Comparison of ENCODE assay signal across 1 cellular context in the genomic region with DNA sequence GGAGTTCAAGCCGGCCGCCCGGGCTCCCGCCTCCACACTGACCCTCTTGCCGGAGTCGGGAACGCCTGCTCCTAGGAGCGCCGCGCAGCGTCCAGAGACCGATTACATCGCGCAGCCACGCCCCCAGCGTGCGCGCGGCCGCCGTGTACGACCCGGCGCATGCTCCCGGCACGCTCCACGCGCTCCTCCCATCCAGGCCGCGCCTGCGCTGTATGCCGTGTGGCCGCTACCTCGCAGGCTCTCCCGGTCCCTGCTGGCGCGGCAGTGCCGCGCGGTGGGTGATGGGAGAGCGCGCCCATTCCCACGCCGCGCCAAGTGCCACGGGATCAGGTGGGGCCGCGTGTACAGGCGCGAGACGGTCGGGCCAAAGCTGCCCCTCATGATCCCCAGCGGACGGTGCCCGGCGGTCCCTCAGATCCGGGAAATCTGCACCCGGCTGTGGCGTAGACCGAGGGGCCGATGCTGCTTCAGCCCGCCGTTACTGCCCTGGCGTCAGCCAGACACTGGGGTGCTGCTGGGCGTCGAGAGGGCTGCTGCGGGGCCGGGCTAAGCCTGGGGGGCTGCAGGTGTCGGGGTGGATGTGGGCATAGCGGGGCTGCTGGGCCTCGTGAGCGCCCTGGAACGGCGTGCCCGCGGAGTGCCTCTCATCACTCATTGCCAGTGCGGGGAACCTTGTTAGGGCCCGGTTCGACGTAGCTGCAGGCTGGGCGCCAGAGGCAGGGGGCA.
TF ChIP-seq lines count a peak whose summit lies in the region.

A gene with protein sequence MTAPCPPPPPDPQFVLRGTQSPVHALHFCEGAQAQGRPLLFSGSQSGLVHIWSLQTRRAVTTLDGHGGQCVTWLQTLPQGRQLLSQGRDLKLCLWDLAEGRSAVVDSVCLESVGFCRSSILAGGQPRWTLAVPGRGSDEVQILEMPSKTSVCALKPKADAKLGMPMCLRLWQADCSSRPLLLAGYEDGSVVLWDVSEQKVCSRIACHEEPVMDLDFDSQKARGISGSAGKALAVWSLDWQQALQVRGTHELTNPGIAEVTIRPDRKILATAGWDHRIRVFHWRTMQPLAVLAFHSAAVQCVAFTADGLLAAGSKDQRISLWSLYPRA (minus strand): TSS at position 97 of the 726 bp plus-strand sequence. CDS start 33,519 bp downstream, outside the sequence.
A gene with protein sequence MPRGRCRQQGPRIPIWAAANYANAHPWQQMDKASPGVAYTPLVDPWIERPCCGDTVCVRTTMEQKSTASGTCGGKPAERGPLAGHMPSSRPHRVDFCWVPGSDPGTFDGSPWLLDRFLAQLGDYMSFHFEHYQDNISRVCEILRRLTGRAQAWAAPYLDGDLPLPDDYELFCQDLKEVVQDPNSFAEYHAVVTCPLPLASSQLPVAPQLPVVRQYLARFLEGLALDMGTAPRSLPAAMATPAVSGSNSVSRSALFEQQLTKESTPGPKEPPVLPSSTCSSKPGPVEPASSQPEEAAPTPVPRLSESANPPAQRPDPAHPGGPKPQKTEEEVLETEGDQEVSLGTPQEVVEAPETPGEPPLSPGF (minus strand): TSS at position 97 of the 726 bp plus-strand sequence. CDS start 2,613 bp downstream, outside the sequence.

TF ChIP-seq in K562, 482 proteins besides CTCF, POLR2A, EP300 and RAD21 (continued from another document and continues in another):
- TF ChIP-seq, protein P1, sequence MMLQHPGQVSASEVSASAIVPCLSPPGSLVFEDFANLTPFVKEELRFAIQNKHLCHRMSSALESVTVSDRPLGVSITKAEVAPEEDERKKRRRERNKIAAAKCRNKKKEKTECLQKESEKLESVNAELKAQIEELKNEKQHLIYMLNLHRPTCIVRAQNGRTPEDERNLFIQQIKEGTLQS (IDR thresholded peaks at IDR 0.05): no peak
- TF ChIP-seq, protein P1 (CRISPR knock-in tag; conservative IDR thresholded peaks at IDR 0.05): peak; percentile 80
- TF ChIP-seq PTRF (tag; IDR thresholded peaks at IDR 0.05): no peak
- TF ChIP-seq POU5F1 (IDR thresholded peaks at IDR 0.05; ENCODE audit: borderline replicate concordance, low read depth, low read length, partially characterized antibody): peak; percentile 97
- TF ChIP-seq ZKSCAN8 (CRISPR knock-in tag; IDR thresholded peaks at IDR 0.05): no peak
- TF ChIP-seq PHF20 (IDR thresholded peaks at IDR 0.05; ENCODE audit: partially characterized antibody): no peak
- TF ChIP-seq KLF13 (tag; IDR thresholded peaks at IDR 0.05; ENCODE audit: borderline replicate concordance, low read depth): peak; percentile 100
- TF ChIP-seq RBM15 (IDR thresholded peaks at IDR 0.05; ENCODE audit: insufficient read depth, low read length): no peak
- peak; percentile 82 for TF ChIP-seq JUND (IDR thresholded peaks at IDR 0.05; ENCODE audit: borderline replicate concordance, low read depth, low read length)
- TF ChIP-seq JUND (tag; IDR thresholded peaks at IDR 0.05; ENCODE audit: borderline replicate concordance, low read depth, low read length): no peak
- no peak for TF ChIP-seq KDM1A (IDR thresholded peaks at IDR 0.05)
- no peak for TF ChIP-seq ZNF77 (CRISPR knock-in tag; IDR thresholded peaks at IDR 0.05)
- TF ChIP-seq, protein P2, sequence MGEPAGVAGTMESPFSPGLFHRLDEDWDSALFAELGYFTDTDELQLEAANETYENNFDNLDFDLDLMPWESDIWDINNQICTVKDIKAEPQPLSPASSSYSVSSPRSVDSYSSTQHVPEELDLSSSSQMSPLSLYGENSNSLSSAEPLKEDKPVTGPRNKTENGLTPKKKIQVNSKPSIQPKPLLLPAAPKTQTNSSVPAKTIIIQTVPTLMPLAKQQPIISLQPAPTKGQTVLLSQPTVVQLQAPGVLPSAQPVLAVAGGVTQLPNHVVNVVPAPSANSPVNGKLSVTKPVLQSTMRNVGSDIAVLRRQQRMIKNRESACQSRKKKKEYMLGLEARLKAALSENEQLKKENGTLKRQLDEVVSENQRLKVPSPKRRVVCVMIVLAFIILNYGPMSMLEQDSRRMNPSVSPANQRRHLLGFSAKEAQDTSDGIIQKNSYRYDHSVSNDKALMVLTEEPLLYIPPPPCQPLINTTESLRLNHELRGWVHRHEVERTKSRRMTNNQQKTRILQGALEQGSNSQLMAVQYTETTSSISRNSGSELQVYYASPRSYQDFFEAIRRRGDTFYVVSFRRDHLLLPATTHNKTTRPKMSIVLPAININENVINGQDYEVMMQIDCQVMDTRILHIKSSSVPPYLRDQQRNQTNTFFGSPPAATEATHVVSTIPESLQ (CRISPR knock-in tag; IDR thresholded peaks at IDR 0.05): no peak
- peak; percentile 87 for TF ChIP-seq TAF7 (tag; IDR thresholded peaks at IDR 0.05)
- no peak for TF ChIP-seq NR2C1 (IDR thresholded peaks at IDR 0.05)
- TF ChIP-seq NR2C1 (tag; IDR thresholded peaks at IDR 0.05): no peak
- TF ChIP-seq, protein P3, sequence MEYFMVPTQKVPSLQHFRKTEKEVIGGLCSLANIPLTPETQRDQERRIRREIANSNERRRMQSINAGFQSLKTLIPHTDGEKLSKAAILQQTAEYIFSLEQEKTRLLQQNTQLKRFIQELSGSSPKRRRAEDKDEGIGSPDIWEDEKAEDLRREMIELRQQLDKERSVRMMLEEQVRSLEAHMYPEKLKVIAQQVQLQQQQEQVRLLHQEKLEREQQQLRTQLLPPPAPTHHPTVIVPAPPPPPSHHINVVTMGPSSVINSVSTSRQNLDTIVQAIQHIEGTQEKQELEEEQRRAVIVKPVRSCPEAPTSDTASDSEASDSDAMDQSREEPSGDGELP (CRISPR knock-in tag; IDR thresholded peaks at IDR 0.05; ENCODE audit: borderline replicate concordance): no peak
- TF ChIP-seq, protein P4, sequence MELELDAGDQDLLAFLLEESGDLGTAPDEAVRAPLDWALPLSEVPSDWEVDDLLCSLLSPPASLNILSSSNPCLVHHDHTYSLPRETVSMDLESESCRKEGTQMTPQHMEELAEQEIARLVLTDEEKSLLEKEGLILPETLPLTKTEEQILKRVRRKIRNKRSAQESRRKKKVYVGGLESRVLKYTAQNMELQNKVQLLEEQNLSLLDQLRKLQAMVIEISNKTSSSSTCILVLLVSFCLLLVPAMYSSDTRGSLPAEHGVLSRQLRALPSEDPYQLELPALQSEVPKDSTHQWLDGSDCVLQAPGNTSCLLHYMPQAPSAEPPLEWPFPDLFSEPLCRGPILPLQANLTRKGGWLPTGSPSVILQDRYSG (tag; conservative IDR thresholded peaks at IDR 0.05; ENCODE audit: low read depth): no peak
- peak; percentile 82; the same call in 1 of the 2 replicates for TF ChIP-seq ZNF165 (CRISPR knock-in tag; IDR thresholded peaks at IDR 0.05; ENCODE audit: borderline replicate concordance)
- no peak for TF ChIP-seq SAFB (IDR thresholded peaks at IDR 0.05; ENCODE audit: borderline replicate concordance, low read depth, low read length)
- TF ChIP-seq, protein P5, sequence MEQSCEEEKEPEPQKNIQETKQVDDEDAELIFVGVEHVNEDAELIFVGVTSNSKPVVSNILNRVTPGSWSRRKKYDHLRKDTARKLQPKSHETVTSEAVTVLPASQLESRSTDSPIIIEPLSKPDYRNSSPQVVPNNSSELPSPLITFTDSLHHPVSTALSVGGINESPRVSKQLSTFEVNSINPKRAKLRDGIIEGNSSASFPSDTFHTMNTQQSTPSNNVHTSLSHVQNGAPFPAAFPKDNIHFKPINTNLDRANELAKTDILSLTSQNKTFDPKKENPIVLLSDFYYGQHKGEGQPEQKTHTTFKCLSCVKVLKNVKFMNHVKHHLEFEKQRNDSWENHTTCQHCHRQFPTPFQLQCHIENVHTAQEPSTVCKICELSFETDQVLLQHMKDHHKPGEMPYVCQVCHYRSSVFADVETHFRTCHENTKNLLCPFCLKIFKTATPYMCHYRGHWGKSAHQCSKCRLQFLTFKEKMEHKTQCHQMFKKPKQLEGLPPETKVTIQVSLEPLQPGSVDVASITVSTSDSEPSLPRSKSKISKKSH (CRISPR knock-in tag; IDR thresholded peaks at IDR 0.05): no peak
- TF ChIP-seq, protein P6, sequence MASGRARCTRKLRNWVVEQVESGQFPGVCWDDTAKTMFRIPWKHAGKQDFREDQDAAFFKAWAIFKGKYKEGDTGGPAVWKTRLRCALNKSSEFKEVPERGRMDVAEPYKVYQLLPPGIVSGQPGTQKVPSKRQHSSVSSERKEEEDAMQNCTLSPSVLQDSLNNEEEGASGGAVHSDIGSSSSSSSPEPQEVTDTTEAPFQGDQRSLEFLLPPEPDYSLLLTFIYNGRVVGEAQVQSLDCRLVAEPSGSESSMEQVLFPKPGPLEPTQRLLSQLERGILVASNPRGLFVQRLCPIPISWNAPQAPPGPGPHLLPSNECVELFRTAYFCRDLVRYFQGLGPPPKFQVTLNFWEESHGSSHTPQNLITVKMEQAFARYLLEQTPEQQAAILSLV (tag; IDR thresholded peaks at IDR 0.05): peak; percentile 80
- no peak for TF ChIP-seq RBFOX2 (IDR thresholded peaks at IDR 0.05; ENCODE audit: low read depth, low read length)
- TF ChIP-seq CCNT2 (IDR thresholded peaks at IDR 0.05; ENCODE audit: borderline replicate concordance, extremely low read depth, insufficient read length, low read depth, low read length): no peak
- TF ChIP-seq STAG1 (CRISPR knock-in tag; IDR thresholded peaks at IDR 0.05; ENCODE audit: borderline replicate concordance): no peak
- TF ChIP-seq, protein P7, sequence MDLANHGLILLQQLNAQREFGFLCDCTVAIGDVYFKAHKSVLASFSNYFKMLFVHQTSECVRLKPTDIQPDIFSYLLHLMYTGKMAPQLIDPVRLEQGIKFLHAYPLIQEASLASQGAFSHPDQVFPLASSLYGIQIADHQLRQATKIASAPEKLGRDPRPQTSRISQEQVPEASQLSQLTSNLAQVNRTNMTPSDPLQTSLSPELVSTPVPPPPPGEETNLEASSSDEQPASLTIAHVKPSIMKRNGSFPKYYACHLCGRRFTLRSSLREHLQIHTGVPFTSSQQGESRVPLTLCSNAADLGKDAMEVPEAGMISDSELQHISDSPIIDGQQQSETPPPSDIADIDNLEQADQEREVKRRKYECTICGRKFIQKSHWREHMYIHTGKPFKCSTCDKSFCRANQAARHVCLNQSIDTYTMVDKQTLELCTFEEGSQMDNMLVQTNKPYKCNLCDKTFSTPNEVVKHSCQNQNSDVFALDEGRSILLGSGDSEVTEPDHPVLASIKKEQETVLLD (IDR thresholded peaks at IDR 0.05): no peak
- no peak for TF ChIP-seq PYGO2 (tag; IDR thresholded peaks at IDR 0.05)
- 0 out of 2 replicates have a peak, but pooled peaks have one; percentile 8 for TF ChIP-seq ZNF561 (CRISPR knock-in tag; conservative IDR thresholded peaks at IDR 0.05)
- TF ChIP-seq, protein P8, sequence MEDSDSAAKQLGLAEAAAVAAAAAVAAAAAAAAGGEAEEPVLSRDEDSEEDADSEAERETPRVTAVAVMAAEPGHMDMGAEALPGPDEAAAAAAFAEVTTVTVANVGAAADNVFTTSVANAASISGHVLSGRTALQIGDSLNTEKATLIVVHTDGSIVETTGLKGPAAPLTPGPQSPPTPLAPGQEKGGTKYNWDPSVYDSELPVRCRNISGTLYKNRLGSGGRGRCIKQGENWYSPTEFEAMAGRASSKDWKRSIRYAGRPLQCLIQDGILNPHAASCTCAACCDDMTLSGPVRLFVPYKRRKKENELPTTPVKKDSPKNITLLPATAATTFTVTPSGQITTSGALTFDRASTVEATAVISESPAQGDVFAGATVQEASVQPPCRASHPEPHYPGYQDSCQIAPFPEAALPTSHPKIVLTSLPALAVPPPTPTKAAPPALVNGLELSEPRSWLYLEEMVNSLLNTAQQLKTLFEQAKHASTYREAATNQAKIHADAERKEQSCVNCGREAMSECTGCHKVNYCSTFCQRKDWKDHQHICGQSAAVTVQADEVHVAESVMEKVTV (CRISPR knock-in tag; IDR thresholded peaks at IDR 0.05): no peak
- TF ChIP-seq, protein P9, sequence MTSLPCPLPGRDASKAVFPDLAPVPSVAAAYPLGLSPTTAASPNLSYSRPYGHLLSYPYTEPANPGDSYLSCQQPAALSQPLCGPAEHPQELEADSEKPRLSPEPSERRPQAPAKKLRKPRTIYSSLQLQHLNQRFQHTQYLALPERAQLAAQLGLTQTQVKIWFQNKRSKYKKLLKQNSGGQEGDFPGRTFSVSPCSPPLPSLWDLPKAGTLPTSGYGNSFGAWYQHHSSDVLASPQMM (CRISPR knock-in tag; IDR thresholded peaks at IDR 0.05): no peak
- TF ChIP-seq ZNF311 (CRISPR knock-in tag; IDR thresholded peaks at IDR 0.05): peak; percentile 59; the same call in 1 of the 2 replicates
- TF ChIP-seq, protein P10, sequence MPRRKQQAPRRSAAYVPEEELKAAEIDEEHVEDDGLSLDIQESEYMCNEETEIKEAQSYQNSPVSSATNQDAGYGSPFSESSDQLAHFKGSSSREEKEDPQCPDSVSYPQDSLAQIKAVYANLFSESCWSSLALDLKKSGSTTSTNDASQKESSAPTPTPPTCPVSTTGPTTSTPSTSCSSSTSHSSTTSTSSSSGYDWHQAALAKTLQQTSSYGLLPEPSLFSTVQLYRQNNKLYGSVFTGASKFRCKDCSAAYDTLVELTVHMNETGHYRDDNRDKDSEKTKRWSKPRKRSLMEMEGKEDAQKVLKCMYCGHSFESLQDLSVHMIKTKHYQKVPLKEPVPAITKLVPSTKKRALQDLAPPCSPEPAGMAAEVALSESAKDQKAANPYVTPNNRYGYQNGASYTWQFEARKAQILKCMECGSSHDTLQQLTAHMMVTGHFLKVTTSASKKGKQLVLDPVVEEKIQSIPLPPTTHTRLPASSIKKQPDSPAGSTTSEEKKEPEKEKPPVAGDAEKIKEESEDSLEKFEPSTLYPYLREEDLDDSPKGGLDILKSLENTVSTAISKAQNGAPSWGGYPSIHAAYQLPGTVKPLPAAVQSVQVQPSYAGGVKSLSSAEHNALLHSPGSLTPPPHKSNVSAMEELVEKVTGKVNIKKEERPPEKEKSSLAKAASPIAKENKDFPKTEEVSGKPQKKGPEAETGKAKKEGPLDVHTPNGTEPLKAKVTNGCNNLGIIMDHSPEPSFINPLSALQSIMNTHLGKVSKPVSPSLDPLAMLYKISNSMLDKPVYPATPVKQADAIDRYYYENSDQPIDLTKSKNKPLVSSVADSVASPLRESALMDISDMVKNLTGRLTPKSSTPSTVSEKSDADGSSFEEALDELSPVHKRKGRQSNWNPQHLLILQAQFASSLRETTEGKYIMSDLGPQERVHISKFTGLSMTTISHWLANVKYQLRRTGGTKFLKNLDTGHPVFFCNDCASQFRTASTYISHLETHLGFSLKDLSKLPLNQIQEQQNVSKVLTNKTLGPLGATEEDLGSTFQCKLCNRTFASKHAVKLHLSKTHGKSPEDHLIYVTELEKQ (CRISPR knock-in tag; IDR thresholded peaks at IDR 0.05): no peak
- TF ChIP-seq CHD1 (IDR thresholded peaks at IDR 0.05; ENCODE audit: low read length): peak; percentile 100
